Comparison of ENCODE assay signal across 14 cellular contexts in the genomic region with DNA sequence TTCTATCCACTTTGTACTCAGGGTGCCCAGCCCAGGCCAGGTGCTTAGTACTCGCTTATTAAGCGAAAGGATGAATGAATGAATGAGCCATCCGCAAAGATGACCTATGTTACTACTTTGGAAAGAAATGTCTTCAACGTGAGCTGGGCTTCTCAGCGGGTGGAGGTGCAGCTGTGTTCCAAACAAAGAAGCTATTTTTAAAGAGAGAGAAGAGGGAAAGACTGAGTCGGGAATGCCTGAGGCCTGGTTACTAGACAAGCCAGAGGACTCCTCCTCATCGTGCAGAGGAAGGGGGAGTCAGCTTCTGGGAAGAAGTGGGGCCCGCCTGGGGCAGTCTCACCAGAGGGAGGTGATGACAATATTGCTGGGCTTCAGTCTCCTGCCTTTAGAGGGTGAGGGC. TPM values are rescaled to one million over a fixed set of nuclear protein-coding genes. Genes with fewer than 3 reads are reported as not detected.
DNase-seq lines count a peak whose midpoint lies in the region; ATAC-seq and TF ChIP-seq lines count a peak whose summit lies in the region.
"Had no signal": no experiment of that assay in that cellular context is flagged by ENCODE, and none has a peak within 500 bp of the region (broad histone marks: within the 10 kb centered on the region; RNA-seq: fewer than 3 reads in every experiment).

No MANE protein-coding gene starts in this region.

- no peak for TF ChIP-seq CTCF in OCI-LY1 (IDR thresholded peaks at IDR 0.05; ENCODE audit: low read length)
- TF ChIP-seq CTCF in progenitor cell of endocrine pancreas (IDR thresholded peaks at IDR 0.05; ENCODE audit: unreplicated experiment), result no peak

- peaks cover 0 to 3% (median 1%) of the 10 kb centered on the region in 3 donors for H3K36me3 Mint-ChIP-seq in CD8-positive, alpha-beta memory T cell
- no peaks in the 10 kb centered on the region for H3K36me3 Mint-ChIP-seq in progenitor cell of endocrine pancreas (ENCODE audit: insufficient read depth)

- H3K9me2 ChIP-seq in OCI-LY1 (ENCODE audit: low read depth, low read length), result no peaks in the 10 kb centered on the region
- H3K9me2 ChIP-seq: SK-N-SH had no signal

- H3K79me2 ChIP-seq in OCI-LY1 (ENCODE audit: insufficient read depth, low read length), result no peaks in the 10 kb centered on the region

- H3K4me2 ChIP-seq in OCI-LY1 (ENCODE audit: low read length), result peak overlapping the region; percentile 31; the same call in 1 of the 2 replicates
- H3K4me2 ChIP-seq: GM23338, SK-N-SH had no signal

- CTCF ChIA-PET in CD8-positive, alpha-beta memory T cell (lab: Charles Lee), result interaction anchor here (0.6 to 3.2 kb wide), 8 partner anchors 9 to 115 kb away, joined by 3 to 17 read pairs (median 6); no protein-coding TSS in a partner anchor

- H2AFZ ChIP-seq in OCI-LY1 (ENCODE audit: low read length), result no peak overlapping the region; the same call in 1 of the 2 replicates
- H2AFZ ChIP-seq: GM23338 had no signal

- H3K27ac Mint-ChIP-seq in CD8-positive, alpha-beta memory T cell, result peak overlapping the region; percentile 71 to 100 (median 95)
- peak overlapping the region; percentile 69 for H3K27ac Mint-ChIP-seq in progenitor cell of endocrine pancreas
- H3K27ac Mint-ChIP-seq: GM23338 had no signal

- no peaks in the 10 kb centered on the region for H3K27me3 Mint-ChIP-seq in CD8-positive, alpha-beta memory T cell
- peaks cover 3% of the 10 kb centered on the region for H3K27me3 Mint-ChIP-seq in progenitor cell of endocrine pancreas

- H3K9me3 ChIP-seq in CD8-positive, alpha-beta memory T cell (ENCODE audit: low read length), result no peaks in the 10 kb centered on the region
- H3K9me3 ChIP-seq in OCI-LY1 (ENCODE audit: low read length), result no peaks in the 10 kb centered on the region
- no peaks in the 10 kb centered on the region for H3K9me3 ChIP-seq in effector memory CD4-positive, alpha-beta T cell (ENCODE audit: control insufficient read depth, low read length)
- H3K9me3 ChIP-seq: esophagus muscularis mucosa, SK-N-SH had no signal

- no peaks in the 10 kb centered on the region for H3K36me3 ChIP-seq in CD8-positive, alpha-beta memory T cell (ENCODE audit: insufficient read depth, low read length)
- H3K36me3 ChIP-seq in OCI-LY1 (ENCODE audit: insufficient read depth, low read length), result no peaks in the 10 kb centered on the region
- H3K36me3 ChIP-seq in effector memory CD4-positive, alpha-beta T cell (ENCODE audit: control insufficient read depth, insufficient read depth, low read length), result no peaks in the 10 kb centered on the region
- H3K36me3 ChIP-seq: esophagus muscularis mucosa had no signal

- peaks cover 72% of the 10 kb centered on the region for H3K4me1 ChIP-seq in CD8-positive, alpha-beta memory T cell (ENCODE audit: insufficient read depth, low read length)
- H3K4me1 ChIP-seq in OCI-LY1 (ENCODE audit: insufficient read depth, low read length, severe bottlenecking), result peaks cover 37% of the 10 kb centered on the region
- H3K4me1 ChIP-seq in effector memory CD4-positive, alpha-beta T cell (ENCODE audit: control insufficient read depth, insufficient read depth, low read length, poor library complexity, severe bottlenecking), result peaks cover 60% of the 10 kb centered on the region

- H3K27me3 ChIP-seq in CD8-positive, alpha-beta memory T cell (ENCODE audit: insufficient read depth, low read length, poor library complexity, severe bottlenecking), result no peaks in the 10 kb centered on the region
- no peaks in the 10 kb centered on the region for H3K27me3 ChIP-seq in OCI-LY1 (ENCODE audit: insufficient read depth, low read length)
- no peaks in the 10 kb centered on the region for H3K27me3 ChIP-seq in effector memory CD4-positive, alpha-beta T cell (replicated peaks; ENCODE audit: control insufficient read depth, insufficient read depth, low read length, poor library complexity, severe bottlenecking)
- H3K27me3 ChIP-seq: esophagus muscularis mucosa had no signal

- H4K20me1 ChIP-seq in OCI-LY1 (ENCODE audit: insufficient read depth, low read length), result no peaks in the 10 kb centered on the region

- no peak for DNase-seq in CD8-positive, alpha-beta memory T cell
- no peak for DNase-seq in effector memory CD4-positive, alpha-beta T cell
- no peak for DNase-seq in progenitor cell of endocrine pancreas (ENCODE audit: low spot score, unreplicated experiment)
- DNase-seq: NCI-H1436, NCI-H748 treated with DMSO at 0.1 percent for 48 hours, SK-N-SH had no signal

- peak overlapping the region; percentile 36; the same call in 1 of the 2 replicates for H3K9ac ChIP-seq in OCI-LY1 (ENCODE audit: low read length)
- H3K9ac ChIP-seq: SK-N-SH had no signal

- H3K4me3 Mint-ChIP-seq in CD8-positive, alpha-beta memory T cell, result peak overlapping the region in 4 of 7 donors; percentile 16 to 80 (median 50)
- no peak overlapping the region for H3K4me3 Mint-ChIP-seq in progenitor cell of endocrine pancreas (ENCODE audit: low read depth)
- H3K4me3 Mint-ChIP-seq: GM23338 had no signal

- no peak for ATAC-seq in GM19395 (IDR thresholded peaks at IDR 0.05; ENCODE audit: unreplicated experiment)
- no peak for ATAC-seq in GM18511 (IDR thresholded peaks at IDR 0.05; ENCODE audit: unreplicated experiment)
- ATAC-seq in GM18519 (IDR thresholded peaks at IDR 0.05; ENCODE audit: low FRiP score, unreplicated experiment), result no peak
- ATAC-seq in HG02884 (IDR thresholded peaks at IDR 0.05; ENCODE audit: unreplicated experiment), result no peak
- ATAC-seq: GM23338 had no signal

- H3K27ac ChIP-seq in CD8-positive, alpha-beta memory T cell (ENCODE audit: low read depth, low read length), result peak overlapping the region; percentile 58
- peak overlapping the region; percentile 92 for H3K27ac ChIP-seq in OCI-LY1 (ENCODE audit: low read depth, low read length, poor library complexity, severe bottlenecking)
- H3K27ac ChIP-seq in effector memory CD4-positive, alpha-beta T cell (ENCODE audit: insufficient read depth, low read length, poor library complexity, severe bottlenecking), result peak overlapping the region; percentile 55

- H3K9me3 Mint-ChIP-seq in CD8-positive, alpha-beta memory T cell, result no peaks in the 10 kb centered on the region
- no peaks in the 10 kb centered on the region for H3K9me3 Mint-ChIP-seq in progenitor cell of endocrine pancreas (ENCODE audit: low read depth)

- POLR2A ChIA-PET in CD8-positive, alpha-beta memory T cell (lab: Charles Lee), result interaction anchor here (0.6 to 1.8 kb wide), 7 partner anchors 9 to 265 kb away, joined by 3 to 16 read pairs (median 4); no protein-coding TSS in a partner anchor

- H3F3A ChIP-seq in OCI-LY1 (ENCODE audit: insufficient read depth, low read length), result no peaks in the 10 kb centered on the region

- H3K4me3 ChIP-seq in CD8-positive, alpha-beta memory T cell (ENCODE audit: low read length), result peak overlapping the region; percentile 36
- no peak overlapping the region for H3K4me3 ChIP-seq in OCI-LY1 (ENCODE audit: low read depth, low read length, poor library complexity, severe bottlenecking)
- no peak overlapping the region for H3K4me3 ChIP-seq in effector memory CD4-positive, alpha-beta T cell (ENCODE audit: insufficient read depth, low read depth, low read length, poor library complexity, severe bottlenecking)
- H3K4me3 ChIP-seq: esophagus muscularis mucosa, GM23338 had no signal

- peaks cover 49 to 85% (median 72%) of the 10 kb centered on the region in 3 donors for H3K4me1 Mint-ChIP-seq in CD8-positive, alpha-beta memory T cell
- peaks cover 10% of the 10 kb centered on the region for H3K4me1 Mint-ChIP-seq in progenitor cell of endocrine pancreas (ENCODE audit: low read depth)
- H3K4me1 Mint-ChIP-seq: GM23338 had no signal

RNA-seq across cellular contexts. Expression of a gene that starts 30.4 kb away (rescaled TPM):
- total RNA-seq in CD8-positive, alpha-beta memory T cell, result 100 to 1,000 TPM; 169 to 175 TPM
- polyA plus RNA-seq in CD8-positive, alpha-beta memory T cell, result 156 TPM
- not detected in 2 replicates for total RNA-seq in progenitor cell of endocrine pancreas
- total RNA-seq: GM23338 had no signal
- polyA plus RNA-seq: GM23338, neural cell, SK-N-SH had no signal

Comparison
In these comparisons a context has a peak if more than half of its experiments do, and no peak if none do; other contexts are left out.
1. RNA of a gene that starts 30.4 kb away (total RNA-seq): 169 to 175 TPM in CD8-positive, alpha-beta memory T cell; not detected in progenitor cell of endocrine pancreas; every median in the first group is over 100 times any median in the second.
2. Peak in every context shown above with its lines, with median percentiles within 50 percentile points of each other: H3K27ac ChIP-seq.